Comparison of ENCODE assay signal across 8 cellular contexts in genomic region chr22:38504731-38505594, GRCh38. TPM values are rescaled to one million over a fixed set of nuclear protein-coding genes. Genes with fewer than 3 reads are reported as not detected.
A peak's percentile ranks its signal among the peaks of the same experiment; 100 is the strongest.
DNase-seq lines count a peak whose midpoint lies in the region; ATAC-seq, FAIRE-seq and TF ChIP-seq lines count a peak whose summit lies in the region.

No MANE protein-coding gene starts in this region.

- no peak for TF ChIP-seq CTCF in CD8-positive, alpha-beta T cell (IDR thresholded peaks at IDR 0.05)
- TF ChIP-seq CTCF in coronary artery (IDR thresholded peaks at IDR 0.05) (no peak), mesothelial cell of epicardium (IDR thresholded peaks at IDR 0.05; ENCODE audit: unreplicated experiment) (no peak)

- H3K27me3 ChIP-seq in CD8-positive, alpha-beta T cell (ENCODE audit: insufficient read depth, low read length): no peaks in the 10 kb centered on the region

- no peaks in the 10 kb centered on the region for H3K9me3 ChIP-seq in CD8-positive, alpha-beta T cell (ENCODE audit: low read length)
- no peaks in the 10 kb centered on the region for H3K9me3 ChIP-seq in KOPT-K1 (ENCODE audit: insufficient read depth, low read length, poor library complexity, severe bottlenecking)

- peak; percentile 25 to 66 (median 56) for DNase-seq in CD8-positive, alpha-beta T cell
- peak; percentile 52 for DNase-seq in activated CD4-positive, CD25-positive, alpha-beta regulatory T cell treated with anti-CD3 and anti-CD28 coated beads, Interleukin-2, amount 50 U/mL, for 72 hours
- DNase-seq in coronary artery (ENCODE audit: low spot score): no peak
- DNase-seq in mesothelial cell of epicardium (ENCODE audit: low spot score in 2 of 2, unreplicated experiment in 2 of 2): no peak
- peak; percentile 12 for DNase-seq in stimulated activated CD8-positive, alpha-beta memory T cell treated with anti-CD3 and anti-CD28 coated beads, Interleukin-7, amount 100 ng/mL, for 24 hours (ENCODE audit: low read depth)
- no peak for DNase-seq in HTR-8/SVneo (ENCODE audit: insufficient read length, low spot score)
- DNase-seq in dedifferentiated amniotic fluid mesenchymal stem cell (ENCODE audit: extremely low spot score): no peak

- H3K27ac Mint-ChIP-seq in CD8-positive, alpha-beta T cell: peak overlapping the region; percentile 96
- peak overlapping the region; percentile 97 for H3K27ac Mint-ChIP-seq in mesothelial cell of epicardium

- H3K4me3 Mint-ChIP-seq in CD8-positive, alpha-beta T cell: peak overlapping the region; percentile 92
- peak overlapping the region; percentile 100 for H3K4me3 Mint-ChIP-seq in mesothelial cell of epicardium

- CTCF ChIA-PET in CD8-positive, alpha-beta T cell (lab: Charles Lee): no interaction called here

- no peaks in the 10 kb centered on the region for H3K9me3 Mint-ChIP-seq in CD8-positive, alpha-beta T cell
- no peaks in the 10 kb centered on the region for H3K9me3 Mint-ChIP-seq in mesothelial cell of epicardium

- H3K4me3 ChIP-seq in CD8-positive, alpha-beta T cell (ENCODE audit: low read depth, low read length): peak overlapping the region; percentile 91
- peak overlapping the region; percentile 98 for H3K4me3 ChIP-seq in coronary artery

- H3K4me1 ChIP-seq in CD8-positive, alpha-beta T cell (ENCODE audit: insufficient read depth, low read length): peaks cover 44% of the 10 kb centered on the region

- H3K27me3 Mint-ChIP-seq in CD8-positive, alpha-beta T cell (ENCODE audit: low read depth): no peaks in the 10 kb centered on the region
- no peaks in the 10 kb centered on the region for H3K27me3 Mint-ChIP-seq in mesothelial cell of epicardium (ENCODE audit: low read depth)

- peaks cover 52% of the 10 kb centered on the region for H3K36me3 Mint-ChIP-seq in CD8-positive, alpha-beta T cell
- H3K36me3 Mint-ChIP-seq in mesothelial cell of epicardium: peaks cover 16% of the 10 kb centered on the region

- POLR2A ChIA-PET in CD8-positive, alpha-beta T cell (lab: Charles Lee): no interaction called here

- ATAC-seq in CD8-positive, alpha-beta T cell: no peak

- H3K36me3 ChIP-seq in CD8-positive, alpha-beta T cell (ENCODE audit: insufficient read depth, low read length): peaks cover 12% of the 10 kb centered on the region
- peaks cover 48% of the 10 kb centered on the region for H3K36me3 ChIP-seq in KOPT-K1 (ENCODE audit: insufficient read depth, low read length)

- H3K4me1 Mint-ChIP-seq in CD8-positive, alpha-beta T cell (ENCODE audit: low read depth): peaks cover 54% of the 10 kb centered on the region
- peaks cover 41% of the 10 kb centered on the region for H3K4me1 Mint-ChIP-seq in mesothelial cell of epicardium

- intact Hi-C loops in CD8-positive, alpha-beta T cell (cut with DNase I, micrococcal nuclease): loop anchor here (2.0 to 10.0 kb wide), 8 partner anchors 14 to 1020 kb away; partner anchors contain the start of genes ATF4 (in 1 of the 2), CBX7 (in 1 of the 2), SUN2 (in 1 of the 2) and TMEM184B (in 1 of the 2)

- FAIRE-seq in HTR-8/SVneo (lab: Jason Lieb, UNC): no peak

- peak overlapping the region; percentile 97 for H3K27ac ChIP-seq in CD8-positive, alpha-beta T cell (ENCODE audit: low read depth, low read length)
- H3K27ac ChIP-seq in KOPT-K1 (ENCODE audit: low read depth, low read length, poor library complexity, severe bottlenecking): peak overlapping the region; percentile 98
- H3K27ac ChIP-seq in coronary artery: peak overlapping the region; percentile 99 to 100

RNA-seq across cellular contexts. Expression of gene DDX17, which starts 1.1 kb away (rescaled TPM):
- total RNA-seq in CD8-positive, alpha-beta T cell: 100 to 1,000 TPM; 348 to 386 TPM
- total RNA-seq in mesothelial cell of epicardium: 694 to 717 TPM (median 708 TPM) in 3 replicates

RNA-seq across cellular contexts. Expression of gene KDELR3, which starts 37.1 kb away (rescaled TPM):
- total RNA-seq in CD8-positive, alpha-beta T cell: not detected
- total RNA-seq in mesothelial cell of epicardium: 14.5 to 15.6 TPM (median 14.6 TPM) in 3 replicates

RNA-seq across cellular contexts. Expression of gene KCNJ4, which starts 50.0 kb away (rescaled TPM):
- not detected for total RNA-seq in CD8-positive, alpha-beta T cell
- 2.5 to 2.8 TPM (median 2.6 TPM) in 3 replicates for total RNA-seq in mesothelial cell of epicardium

Comparison
In these comparisons a context has a peak if more than half of its experiments do, and no peak if none do; other contexts are left out.
1. DNase-seq: peak in CD8-positive, alpha-beta T cell (7 of 7), activated CD4-positive, CD25-positive, alpha-beta regulatory T cell treated with anti-CD3 and anti-CD28 coated beads, Interleukin-2, amount 50 U/mL, for 72 hours (single experiment) and stimulated activated CD8-positive, alpha-beta memory T cell treated with anti-CD3 and anti-CD28 coated beads, Interleukin-7, amount 100 ng/mL, for 24 hours (single experiment); none in coronary artery (single experiment), mesothelial cell of epicardium (0 of 2), HTR-8/SVneo (single experiment) and dedifferentiated amniotic fluid mesenchymal stem cell (single experiment).
2. RNA of gene KDELR3, which starts 37.1 kb away (total RNA-seq): 14.5 to 15.6 TPM in mesothelial cell of epicardium; not detected in CD8-positive, alpha-beta T cell; every median in the first group is over 10 times any median in the second.
3. Peak in every context shown above with its lines, with median percentiles within 50 percentile points of each other: H3K27ac ChIP-seq.